Comparison of ENCODE assay signal across 34 cellular contexts in the genomic region with DNA sequence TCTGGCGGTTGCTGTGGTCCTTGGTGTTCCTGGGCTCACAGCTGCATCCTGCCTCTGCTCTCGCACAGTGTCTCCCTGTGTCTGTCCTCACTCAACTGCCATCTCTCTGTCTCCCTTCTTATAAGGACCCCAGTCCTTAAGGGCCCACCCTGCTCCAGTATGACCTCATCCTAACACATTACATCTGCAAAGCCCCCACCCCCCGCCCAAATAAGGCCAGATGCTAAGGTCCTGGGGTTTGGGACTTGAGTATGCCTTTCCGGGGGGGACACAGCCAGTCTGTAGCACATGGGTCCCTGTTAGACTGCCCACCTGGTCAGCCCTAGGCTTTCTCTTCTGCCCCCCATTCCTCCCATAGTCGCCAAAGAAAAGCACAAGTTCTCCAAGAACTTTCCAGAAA. TPM values are rescaled to one million over a fixed set of nuclear protein-coding genes. Genes with fewer than 3 reads are reported as not detected.
"Had no signal": no experiment of that assay in that cellular context is flagged by ENCODE, and none has a peak within 500 bp of the region (broad histone marks: within the 10 kb centered on the region; RNA-seq: fewer than 3 reads in every experiment).

No MANE protein-coding gene starts in this region.

- H3K36me3 Mint-ChIP-seq: activated CD4-positive, alpha-beta memory T cell treated with anti-CD3 and anti-CD28 coated beads for 36 hours; activated CD8-positive, alpha-beta memory T cell treated with anti-CD3 and anti-CD28 coated beads, Interleukin-2, amount 10 ng/mL, durations not matched to agents 7 days and 5 days; activated naive CD4-positive, alpha-beta T cell treated with anti-CD3 and anti-CD28 coated beads, Interleukin-2, amount 50 U/mL, for 24 hours; activated naive CD8-positive, alpha-beta T cell treated with anti-CD3 and anti-CD28 coated beads for 36 hours had no signal

- ATAC-seq: activated CD4-positive, alpha-beta T cell treated with anti-CD3 and anti-CD28 coated beads for 36 hours; activated CD8-positive, alpha-beta memory T cell treated with anti-CD3 and anti-CD28 coated beads, Interleukin-2, amount 10 ng/mL, durations not matched to agents 7 days and 5 days; activated CD8-positive, alpha-beta T cell treated with anti-CD3 and anti-CD28 coated beads, Interleukin-2, amount 10 ng/mL, durations not matched to agents 7 days and 5 days; activated naive CD8-positive, alpha-beta T cell treated with anti-CD3 and anti-CD28 coated beads, Interleukin-2, amount 50 U/mL, for 24 hours; body of pancreas; effector memory CD8-positive, alpha-beta T cell; foreskin keratinocyte; gastrocnemius medialis had no signal

- DNase-seq: activated CD4-positive, alpha-beta memory T cell treated with anti-CD3 and anti-CD28 coated beads for 36 hours; activated CD4-positive, alpha-beta T cell treated with anti-CD3 and anti-CD28 coated beads for 36 hours; activated CD4-positive, alpha-beta T cell treated with anti-CD3 and anti-CD28 coated beads, Interleukin-2, amount 10 ng/mL, durations not matched to agents 24 days and 14 days; activated CD4-positive, CD25-positive, alpha-beta regulatory T cell; activated CD4-positive, CD25-positive, alpha-beta regulatory T cell treated with anti-CD3 and anti-CD28 coated beads, Interleukin-2, amount 50 U/mL, for 72 hours; activated CD8-positive, alpha-beta memory T cell treated with anti-CD3 and anti-CD28 coated beads, Interleukin-2, amount 50 U/mL, for 4 hours; activated CD8-positive, alpha-beta T cell treated with anti-CD3 and anti-CD28 coated beads, Interleukin-2, amount 10 ng/mL, durations not matched to agents 7 days and 5 days; activated effector memory CD4-positive, alpha-beta T cell treated with anti-CD3 and anti-CD28 coated beads, Interleukin-2, amount 50 U/mL, for 16 hours; activated naive CD4-positive, alpha-beta T cell treated with anti-CD3 and anti-CD28 coated beads for 36 hours; activated naive CD8-positive, alpha-beta T cell treated with anti-CD3 and anti-CD28 coated beads for 36 hours; activated naive CD8-positive, alpha-beta T cell treated with anti-CD3 and anti-CD28 coated beads, Interleukin-2, amount 50 U/mL, for 24 hours; activated T-cell treated with anti-CD3 and anti-CD28 coated beads, Interleukin-2, amount 50 U/mL, for 1 hour; activated T-cell treated with anti-CD3 and anti-CD28 coated beads, Interleukin-2, amount 50 U/mL, for 48 hours; adrenal gland; amygdala; aorta; caudate nucleus; cortex of kidney; dermis blood vessel endothelial cell; effector CD4-positive, alpha-beta T cell; effector memory CD8-positive, alpha-beta T cell; erythroblast; foreskin keratinocyte; gastrocnemius medialis; T-helper 2 cell had no signal

- H3K27ac Mint-ChIP-seq: activated CD4-positive, alpha-beta memory T cell treated with anti-CD3 and anti-CD28 coated beads for 36 hours; activated CD4-positive, alpha-beta T cell treated with anti-CD3 and anti-CD28 coated beads for 36 hours; activated CD4-positive, alpha-beta T cell treated with anti-CD3 and anti-CD28 coated beads, Interleukin-2, amount 10 ng/mL, durations not matched to agents 24 days and 14 days; activated CD8-positive, alpha-beta memory T cell treated with anti-CD3 and anti-CD28 coated beads, Interleukin-2, amount 10 ng/mL, durations not matched to agents 7 days and 5 days; activated CD8-positive, alpha-beta T cell treated with anti-CD3 and anti-CD28 coated beads, Interleukin-2, amount 10 ng/mL, durations not matched to agents 7 days and 5 days; activated naive CD4-positive, alpha-beta T cell treated with anti-CD3 and anti-CD28 coated beads for 36 hours; activated naive CD4-positive, alpha-beta T cell treated with anti-CD3 and anti-CD28 coated beads, Interleukin-2, amount 50 U/mL, for 24 hours; activated naive CD8-positive, alpha-beta T cell treated with anti-CD3 and anti-CD28 coated beads for 36 hours; activated naive CD8-positive, alpha-beta T cell treated with anti-CD3 and anti-CD28 coated beads, Interleukin-2, amount 50 U/mL, for 24 hours; activated T-helper 1 cell treated with anti-CD3 and anti-CD28 coated beads, Interleukin-12 subunit alpha, Interleukin-12 subunit beta, Interleukin-2, Interleukin-4 antibody, amounts not matched to agents 30 ng/mL and 10 ng/mL and 1 ng/mL, durations not matched to agents 14 hours and 24 hours and 36 hours; activated T-helper 2 cell treated with anti-CD3 and anti-CD28 coated beads, Interferon-gamma antibody, Interleukin-2, Interleukin-4, amounts not matched to agents 10 μg/mL and 5 μg/mL and 100 μg/mL, durations not matched to agents 14 hours and 24 hours and 36 hours; effector memory CD8-positive, alpha-beta T cell had no signal

- H3K4me1 ChIP-seq: foreskin keratinocyte had no signal

- H3K27me3 ChIP-seq: adrenal gland, body of pancreas had no signal

- H3K27ac ChIP-seq: adrenal gland, body of pancreas, esophagus muscularis mucosa, foreskin keratinocyte, gastrocnemius medialis had no signal

- H3K4me1 Mint-ChIP-seq: activated CD4-positive, alpha-beta T cell treated with anti-CD3 and anti-CD28 coated beads for 36 hours; activated CD4-positive, alpha-beta T cell treated with anti-CD3 and anti-CD28 coated beads, Interleukin-2, amount 10 ng/mL, durations not matched to agents 24 days and 14 days; activated CD8-positive, alpha-beta memory T cell treated with anti-CD3 and anti-CD28 coated beads, Interleukin-2, amount 10 ng/mL, durations not matched to agents 7 days and 5 days; activated naive CD4-positive, alpha-beta T cell treated with anti-CD3 and anti-CD28 coated beads, Interleukin-2, amount 50 U/mL, for 24 hours; activated naive CD8-positive, alpha-beta T cell treated with anti-CD3 and anti-CD28 coated beads for 36 hours; activated naive CD8-positive, alpha-beta T cell treated with anti-CD3 and anti-CD28 coated beads, Interleukin-2, amount 50 U/mL, for 24 hours had no signal

- H3K9me3 Mint-ChIP-seq: activated CD4-positive, alpha-beta memory T cell treated with anti-CD3 and anti-CD28 coated beads for 36 hours; activated CD4-positive, alpha-beta T cell treated with anti-CD3 and anti-CD28 coated beads, Interleukin-2, amount 10 ng/mL, durations not matched to agents 24 days and 14 days; activated naive CD4-positive, alpha-beta T cell treated with anti-CD3 and anti-CD28 coated beads for 36 hours; activated naive CD4-positive, alpha-beta T cell treated with anti-CD3 and anti-CD28 coated beads, Interleukin-2, amount 50 U/mL, for 24 hours; activated naive CD8-positive, alpha-beta T cell treated with anti-CD3 and anti-CD28 coated beads for 36 hours; activated naive CD8-positive, alpha-beta T cell treated with anti-CD3 and anti-CD28 coated beads, Interleukin-2, amount 50 U/mL, for 24 hours; activated T-helper 1 cell treated with anti-CD3 and anti-CD28 coated beads, Interleukin-12 subunit alpha, Interleukin-12 subunit beta, Interleukin-2, Interleukin-4 antibody, amounts not matched to agents 30 ng/mL and 10 ng/mL and 1 ng/mL, durations not matched to agents 14 hours and 24 hours and 36 hours; activated T-helper 2 cell treated with anti-CD3 and anti-CD28 coated beads, Interferon-gamma antibody, Interleukin-2, Interleukin-4, amounts not matched to agents 10 μg/mL and 5 μg/mL and 100 μg/mL, durations not matched to agents 14 hours and 24 hours and 36 hours; effector memory CD8-positive, alpha-beta T cell had no signal

- H3K9me3 ChIP-seq: adrenal gland, body of pancreas, esophagus muscularis mucosa, gastrocnemius medialis had no signal

- H3K4me3 Mint-ChIP-seq: activated CD4-positive, alpha-beta memory T cell treated with anti-CD3 and anti-CD28 coated beads for 36 hours; activated CD4-positive, alpha-beta T cell treated with anti-CD3 and anti-CD28 coated beads for 36 hours; activated CD4-positive, alpha-beta T cell treated with anti-CD3 and anti-CD28 coated beads, Interleukin-2, amount 10 ng/mL, durations not matched to agents 24 days and 14 days; activated CD8-positive, alpha-beta memory T cell treated with anti-CD3 and anti-CD28 coated beads, Interleukin-2, amount 10 ng/mL, durations not matched to agents 7 days and 5 days; activated CD8-positive, alpha-beta T cell treated with anti-CD3 and anti-CD28 coated beads, Interleukin-2, amount 10 ng/mL, durations not matched to agents 7 days and 5 days; activated naive CD4-positive, alpha-beta T cell treated with anti-CD3 and anti-CD28 coated beads for 36 hours; activated naive CD4-positive, alpha-beta T cell treated with anti-CD3 and anti-CD28 coated beads, Interleukin-2, amount 50 U/mL, for 24 hours; activated naive CD8-positive, alpha-beta T cell treated with anti-CD3 and anti-CD28 coated beads for 36 hours; activated naive CD8-positive, alpha-beta T cell treated with anti-CD3 and anti-CD28 coated beads, Interleukin-2, amount 50 U/mL, for 24 hours; activated T-helper 1 cell treated with anti-CD3 and anti-CD28 coated beads, Interleukin-12 subunit alpha, Interleukin-12 subunit beta, Interleukin-2, Interleukin-4 antibody, amounts not matched to agents 30 ng/mL and 10 ng/mL and 1 ng/mL, durations not matched to agents 14 hours and 24 hours and 36 hours; effector memory CD8-positive, alpha-beta T cell had no signal

- H3K36me3 ChIP-seq: adrenal gland, esophagus muscularis mucosa, gastrocnemius medialis had no signal

- H3K27me3 Mint-ChIP-seq: activated naive CD8-positive, alpha-beta T cell treated with anti-CD3 and anti-CD28 coated beads for 36 hours had no signal

- H3K4me3 ChIP-seq: adrenal gland, body of pancreas, esophagus muscularis mucosa, gastrocnemius medialis had no signal

RNA-seq across cellular contexts. Expression of gene FER1L5, which starts 40.7 kb away (rescaled TPM):
- total RNA-seq: activated CD4-positive, alpha-beta memory T cell treated with anti-CD3 and anti-CD28 coated beads for 36 hours; activated CD4-positive, alpha-beta T cell treated with anti-CD3 and anti-CD28 coated beads for 36 hours; activated CD4-positive, alpha-beta T cell treated with anti-CD3 and anti-CD28 coated beads, Interleukin-2, amount 10 ng/mL, durations not matched to agents 24 days and 14 days; activated CD8-positive, alpha-beta memory T cell treated with anti-CD3 and anti-CD28 coated beads for 36 hours; activated CD8-positive, alpha-beta memory T cell treated with anti-CD3 and anti-CD28 coated beads, Interleukin-2, amount 10 ng/mL, durations not matched to agents 7 days and 5 days; activated CD8-positive, alpha-beta T cell treated with anti-CD3 and anti-CD28 coated beads, Interleukin-2, amount 10 ng/mL, durations not matched to agents 7 days and 5 days; activated naive CD4-positive, alpha-beta T cell treated with anti-CD3 and anti-CD28 coated beads for 36 hours; activated naive CD8-positive, alpha-beta T cell treated with anti-CD3 and anti-CD28 coated beads for 36 hours; activated T-helper 1 cell treated with anti-CD3 and anti-CD28 coated beads, Interleukin-12 subunit alpha, Interleukin-12 subunit beta, Interleukin-2, Interleukin-4 antibody, amounts not matched to agents 30 ng/mL and 10 ng/mL and 1 ng/mL, durations not matched to agents 14 hours and 24 hours and 36 hours; activated T-helper 2 cell treated with anti-CD3 and anti-CD28 coated beads, Interferon-gamma antibody, Interleukin-2, Interleukin-4, amounts not matched to agents 10 μg/mL and 5 μg/mL and 100 μg/mL, durations not matched to agents 14 hours and 24 hours and 36 hours; chondrocyte; gastrocnemius medialis; T-helper 1 cell treated with Interleukin-12 subunit alpha and Interleukin-12 subunit beta and Interleukin-4 antibody, amounts not matched to agents 30 ng/mL and 1 ng/mL, for 36 hours had no signal
